In genomic region chr19:31938675-31939074, GRCh38 we compare ENCODE assay signal across 20 cellular contexts.
"Had no signal": no experiment of that assay in that cellular context is flagged by ENCODE, and none has a peak within 500 bp of the region (broad histone marks: within the 10 kb centered on the region; RNA-seq: fewer than 3 reads in every experiment).

No MANE protein-coding gene starts in this region.

- H3K9me3 Mint-ChIP-seq: natural killer cell treated with Interleukin-12 subunit alpha and Interleukin-12 subunit beta and Interleukin-15 and Interleukin-18, amount 100 ng/mL, for 72 hours had no signal

- H3K36me3 ChIP-seq: ascending aorta, gastroesophageal sphincter, heart right ventricle, lower lobe of right lung, sigmoid colon, spleen, thyroid gland had no signal

- H3K4me1 ChIP-seq: ascending aorta, gastroesophageal sphincter, heart right ventricle, lower lobe of right lung, sigmoid colon, spleen, thyroid gland had no signal

- H3K4me3 ChIP-seq: ascending aorta, gastroesophageal sphincter, heart right ventricle, lower lobe of right lung, sigmoid colon, spleen, thyroid gland had no signal

- H3K27ac Mint-ChIP-seq: mesothelial cell of epicardium; natural killer cell treated with Interleukin-12 subunit alpha and Interleukin-12 subunit beta and Interleukin-15 and Interleukin-18, amount 100 ng/mL, for 72 hours had no signal

- H3K36me3 Mint-ChIP-seq: mesothelial cell of epicardium; natural killer cell treated with Interleukin-12 subunit alpha and Interleukin-12 subunit beta and Interleukin-15 and Interleukin-18, amount 100 ng/mL, for 72 hours had no signal

- DNase-seq: activated CD4-positive, alpha-beta T cell treated with anti-CD3 and anti-CD28 coated beads, Interleukin-2, amount 50 U/mL, for 1 hour; activated CD8-positive, alpha-beta memory T cell treated with anti-CD3 and anti-CD28 coated beads, Interleukin-2, amount 50 U/mL, for 4 hours; activated effector memory CD4-positive, alpha-beta T cell treated with Interleukin-2 at 50 U/mL for 16 hours; activated naive CD4-positive, alpha-beta T cell treated with anti-CD3 and anti-CD28 coated beads, Interleukin-2, amount 50 U/mL, for 16 hours; activated T-cell treated with anti-CD3 and anti-CD28 coated beads, Interleukin-2, amount 50 U/mL, for 48 hours; cerebellar nuclear complex; cortex of kidney; heart right ventricle; left cardiac atrium; lower lobe of right lung; nucleus accumbens; sigmoid colon; spleen; stimulated activated naive CD4-positive, alpha-beta T cell treated with Interleukin-2 at 50 U/mL for 16 hours; T1000; thyroid gland had no signal

- H3K9me3 ChIP-seq: ascending aorta, gastroesophageal sphincter, heart right ventricle, lower lobe of right lung, sigmoid colon, thyroid gland had no signal

- H3K27me3 ChIP-seq: ascending aorta, gastroesophageal sphincter, sigmoid colon, spleen, thyroid gland had no signal

- H3K4me3 Mint-ChIP-seq: mesothelial cell of epicardium; natural killer cell treated with Interleukin-12 subunit alpha and Interleukin-12 subunit beta and Interleukin-15 and Interleukin-18, amount 100 ng/mL, for 72 hours had no signal
